ENCODE assay signal across 9 cellular contexts in the genomic region with DNA sequence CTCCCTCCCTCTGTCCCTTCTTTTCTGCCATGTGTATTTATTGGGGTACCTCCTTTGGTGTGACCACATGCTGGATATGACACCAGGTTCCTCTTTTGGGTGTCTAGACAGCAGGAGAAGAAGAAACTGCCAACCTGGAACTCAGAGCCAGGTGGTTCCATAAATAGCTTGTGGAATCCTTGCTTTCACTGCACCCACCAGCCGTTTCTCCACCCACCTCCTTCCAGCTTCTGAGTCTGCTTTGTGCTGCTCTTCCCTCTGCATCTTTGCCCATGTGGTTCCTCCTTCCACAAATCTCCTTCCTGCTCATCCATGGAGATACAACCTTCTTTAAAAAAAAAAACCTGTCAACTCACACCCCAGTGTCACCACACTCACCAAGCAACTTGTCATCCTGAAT.
"Had no signal": no experiment of that assay in that cellular context is flagged by ENCODE, and none has a peak within 500 bp of the region (broad histone marks: within the 10 kb centered on the region; RNA-seq: fewer than 3 reads in every experiment).

No MANE protein-coding gene starts in this region.

- H3K9ac ChIP-seq: GM23248 had no signal

- H3K4me3 ChIP-seq: GM23248 had no signal

- FAIRE-seq: H54, HepG2 had no signal

- H3K9me3 Mint-ChIP-seq: H9, IgD-negative memory B cell had no signal

- DNase-seq: GM23248, GOT3, H9, HCEC 1CT, KBM-7 had no signal

- H3K36me3 Mint-ChIP-seq: IgD-negative memory B cell had no signal

- H3K4me1 Mint-ChIP-seq: IgD-negative memory B cell had no signal

- ATAC-seq: HepG2 had no signal

- H3K27ac Mint-ChIP-seq: H9, IgD-negative memory B cell had no signal

- H2AFZ ChIP-seq: GM23248 had no signal

- H3K27ac ChIP-seq: GM23248, HL-60 had no signal

- H3K4me3 Mint-ChIP-seq: H9, IgD-negative memory B cell had no signal
